14 cellular contexts compared by ENCODE assay signal in the genomic region with DNA sequence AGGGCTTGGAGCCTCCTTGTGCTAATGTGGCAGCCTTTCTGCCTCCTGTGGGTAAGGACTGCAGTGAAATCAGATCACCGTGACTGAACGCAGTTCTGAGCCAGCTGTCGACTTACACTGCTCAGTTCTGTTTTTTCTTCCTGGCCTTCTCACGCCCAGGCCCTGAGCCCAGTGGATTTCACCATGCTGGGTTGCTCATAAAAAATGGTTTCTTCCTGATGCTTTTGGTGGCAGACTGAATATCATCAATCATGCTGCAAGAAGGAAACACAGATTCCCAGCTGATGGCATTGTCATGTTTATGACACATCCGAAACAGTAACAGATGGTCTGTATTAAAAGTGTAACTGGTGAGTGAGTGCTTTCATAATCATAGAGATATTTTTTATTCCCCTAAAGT.
A peak's percentile ranks its signal among the peaks of the same experiment; 100 is the strongest.
DNase-seq lines count a peak whose midpoint lies in the region; ATAC-seq, FAIRE-seq and TF ChIP-seq lines count a peak whose summit lies in the region.
"Had no signal": no experiment of that assay in that cellular context is flagged by ENCODE, and none has a peak within 500 bp of the region (broad histone marks: within the 10 kb centered on the region; RNA-seq: fewer than 3 reads in every experiment).

No MANE protein-coding gene starts in this region.

- peak overlapping the region; percentile 62 for H3K27ac ChIP-seq in SJCRH30

- FAIRE-seq in GM12891 (lab: Jason Lieb, UNC): no peak

- no peak for TF ChIP-seq POLR2A in GM12891 (IDR thresholded peaks at IDR 0.05; ENCODE audit: low read depth, low read length)

- H3K9me3 ChIP-seq in SJCRH30 (replicated peaks): peaks cover 4% of the 10 kb centered on the region; the same call in 1 of the 2 replicates

- no peak overlapping the region for H3K4me3 ChIP-seq in SJCRH30
- no peak overlapping the region for H3K4me3 ChIP-seq in fibroblast of mammary gland (ENCODE audit: control insufficient read depth, low read depth, low read length)
- H3K4me3 ChIP-seq in skeletal muscle cell (ENCODE audit: low read depth, low read length): no peak overlapping the region

- ATAC-seq in HG02610 (IDR thresholded peaks at IDR 0.05; ENCODE audit: unreplicated experiment): no peak
- no peak for ATAC-seq in GM21367 (IDR thresholded peaks at IDR 0.05; ENCODE audit: unreplicated experiment)

- DNase-seq in GM04503 (ENCODE audit: low read depth): peak; percentile 71
- DNase-seq in SJCRH30: peak; percentile 55 to 78
- DNase-seq in fibroblast of mammary gland (ENCODE audit: low read depth): peak; percentile 89
- DNase-seq in skeletal muscle cell (ENCODE audit: low read depth): peak; percentile 58
- DNase-seq in GM12891 (ENCODE audit: insufficient read length, low spot score): no peak
- DNase-seq in stimulated activated CD4-positive, alpha-beta T cell treated with anti-CD3 and anti-CD28 coated beads, Interleukin-2, amount 100 ng/mL, for 24 hours: no peak
- DNase-seq: activated CD4-positive, alpha-beta memory T cell treated with anti-CD3 and anti-CD28 coated beads, Interleukin-2, amount 10 ng/mL, durations not matched to agents 7 days and 5 days; central memory CD4-positive, alpha-beta T cell; mammary epithelial cell; nephron progenitor cell; stimulated activated CD4-positive, alpha-beta T cell treated with anti-CD3 and anti-CD28 coated beads, Interleukin-2, amount 100 ng/mL, for 48 hours; SW 1271 had no signal

- H3K4me1 ChIP-seq in SJCRH30: peaks cover 4% of the 10 kb centered on the region; the same call in 1 of the 2 replicates

- H3K27me3 ChIP-seq in SJCRH30: no peaks in the 10 kb centered on the region

- TF ChIP-seq CTCF in fibroblast of mammary gland (conservative IDR thresholded peaks at IDR 0.05; ENCODE audit: control insufficient read depth, insufficient read depth, low read depth, low read length): no peak

- no peaks in the 10 kb centered on the region for H3K36me3 ChIP-seq in SJCRH30

TF ChIP-seq in GM12891, 5 proteins besides CTCF, POLR2A, EP300 and RAD21:
- TF ChIP-seq SPI1 (IDR thresholded peaks at IDR 0.05; ENCODE audit: low read depth, low read length): no peak
- TF ChIP-seq POLR2AphosphoS5 (IDR thresholded peaks at IDR 0.05; ENCODE audit: low read depth, low read length): no peak
- no peak for TF ChIP-seq POU2F2 (IDR thresholded peaks at IDR 0.05; ENCODE audit: low read depth, low read length)
- no peak for TF ChIP-seq PAX5 (IDR thresholded peaks at IDR 0.05; ENCODE audit: insufficient read depth, low read length, severe bottlenecking)
- no peak for TF ChIP-seq TAF1 (IDR thresholded peaks at IDR 0.05; ENCODE audit: low read depth, low read length)

Comparison
In these comparisons a context has a peak if more than half of its experiments do, and no peak if none do; other contexts are left out.
1. DNase-seq: peak in GM04503 (single experiment), SJCRH30 (2 of 2), fibroblast of mammary gland (single experiment) and skeletal muscle cell (single experiment); none in GM12891 (single experiment) and stimulated activated CD4-positive, alpha-beta T cell treated with anti-CD3 and anti-CD28 coated beads, Interleukin-2, amount 100 ng/mL, for 24 hours (0 of 2).